8 cellular contexts compared by ENCODE assay signal in the genomic region with DNA sequence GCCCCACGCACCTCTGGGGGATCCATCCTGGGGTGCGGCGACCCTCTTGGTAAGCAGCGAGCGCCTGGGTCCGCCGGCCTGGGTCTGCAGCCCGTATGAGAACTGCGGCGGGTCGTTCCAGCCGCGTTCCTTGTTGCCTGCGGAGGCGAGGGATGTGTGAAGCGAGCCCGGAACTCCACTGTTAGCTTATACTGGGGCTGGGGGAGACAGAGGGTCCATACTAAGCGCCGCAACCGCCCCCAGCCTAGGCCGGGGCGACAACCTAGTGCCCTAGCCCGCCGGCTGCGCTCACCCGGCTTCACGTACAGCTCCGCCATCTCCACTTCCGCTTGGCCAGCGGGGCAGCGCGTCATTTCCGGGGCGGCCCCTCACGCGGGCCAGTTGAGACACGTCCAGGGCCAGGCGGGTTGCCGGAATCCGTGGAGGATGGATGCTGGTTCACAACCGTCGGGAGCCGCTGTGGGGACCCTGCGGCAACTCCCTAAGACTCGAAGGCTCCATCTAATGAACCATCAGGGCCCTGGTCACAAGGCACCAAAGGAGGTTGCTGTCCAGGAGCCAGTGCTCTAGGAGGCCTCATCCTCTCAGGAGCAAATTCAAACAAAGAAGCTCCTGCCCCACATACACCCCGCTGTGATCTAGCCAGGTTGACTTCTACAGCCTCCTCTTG. TPM values are rescaled to one million over a fixed set of nuclear protein-coding genes. Genes with fewer than 3 reads are reported as not detected.
DNase-seq lines count a peak whose midpoint lies in the region; ATAC-seq and TF ChIP-seq lines count a peak whose summit lies in the region.

A gene (minus strand): TSS at position 338 of the 670 bp plus-strand sequence. CDS start 21 bp downstream, at position 317.

- peak within 1 kb of the TSS; percentile 87 for H2AK5ac ChIP-seq in trophoblast cell (ENCODE audit: low read length)

- H3K4me1 ChIP-seq in cardiac muscle cell (ENCODE audit: low read depth) (peaks cover 12% of the 10 kb centered on the region), trophoblast cell (ENCODE audit: control insufficient read depth in 1 of 2, insufficient read depth in 2 of 2, low read length in 2 of 2) (peaks cover 4 to 9% of the 10 kb centered on the region in 2 experiments), tibial nerve (peaks cover 0 to 45% (median 17%) of the 10 kb centered on the region in 4 donors)

- H3K27me3 ChIP-seq in cardiac muscle cell (no peaks in the 10 kb centered on the region), trophoblast cell (ENCODE audit: insufficient read depth, low read length) (no peaks in the 10 kb centered on the region), tibial nerve (no peaks in the 10 kb centered on the region)

- peak within 1 kb of the TSS; percentile 92 for H3K9ac ChIP-seq in trophoblast cell (ENCODE audit: low read length)

- H3K79me2 ChIP-seq in trophoblast cell (ENCODE audit: control insufficient read depth, insufficient read depth, low read length, poor library complexity): peaks cover 7% of the 10 kb centered on the region

- H3K36me3 ChIP-seq in cardiac muscle cell (peaks cover 4% of the 10 kb centered on the region), trophoblast cell (ENCODE audit: control insufficient read depth in 1 of 2, insufficient read depth in 2 of 2, low read length in 2 of 2) (peaks cover 8 to 13% of the 10 kb centered on the region in 2 experiments), tibial nerve (peaks cover 0 to 47% (median 0%) of the 10 kb centered on the region in 3 donors)

- H2BK12ac ChIP-seq in trophoblast cell (ENCODE audit: low read length): peak within 1 kb of the TSS; percentile 7

- peak; percentile 97 for ATAC-seq in HG02642 (IDR thresholded peaks at IDR 0.05; ENCODE audit: poor library complexity, unreplicated experiment)
- peak; percentile 88 for ATAC-seq in activated naive CD8-positive, alpha-beta T cell treated with anti-CD3 and anti-CD28 coated beads, Interleukin-2, amount 50 U/mL, for 24 hours

- peak; percentile 93 for DNase-seq in GM12865 (ENCODE audit: low read depth)
- DNase-seq in NCI-H1105 (lab: John Stamatoyannopoulos, UW): peak; percentile 78
- DNase-seq in SW 1271 (lab: John Stamatoyannopoulos, UW): peak; percentile 80 to 91
- DNase-seq in activated naive CD8-positive, alpha-beta T cell treated with anti-CD3 and anti-CD28 coated beads, Interleukin-2, amount 50 U/mL, for 24 hours: peak; percentile 93
- DNase-seq in cardiac muscle cell (ENCODE audit: low read depth in 1 of 2, low spot score in 1 of 2): peak; percentile 93
- DNase-seq in trophoblast cell: peak; percentile 95
- peak; percentile 81 to 91 for DNase-seq in tibial nerve (ENCODE audit: low spot score in 2 of 2)

- H4K12ac ChIP-seq in trophoblast cell (ENCODE audit: low read depth, low read length): peak within 1 kb of the TSS; percentile 89

- peak; percentile 96 to 97 for TF ChIP-seq EP300 in tibial nerve (IDR thresholded peaks at IDR 0.05)

- H3K4me2 ChIP-seq in trophoblast cell (ENCODE audit: low read length): peak within 1 kb of the TSS; percentile 61

- H4K8ac ChIP-seq in trophoblast cell (ENCODE audit: low read depth, low read length): peak within 1 kb of the TSS; percentile 97

- H3K79me1 ChIP-seq in trophoblast cell (ENCODE audit: low read length): peaks cover 8% of the 10 kb centered on the region

- peak within 1 kb of the TSS; percentile 90 for H3K18ac ChIP-seq in trophoblast cell (ENCODE audit: low read length)

- TF ChIP-seq CTCF in GM12865 (IDR thresholded peaks at IDR 0.05; ENCODE audit: insufficient read depth, low read depth, low read length, missing control alignments) (no peak), cardiac muscle cell (IDR thresholded peaks at IDR 0.05; ENCODE audit: low read depth, low read length) (no peak), tibial nerve (IDR thresholded peaks at IDR 0.05) (peak in 2 of 5 experiments; percentile 17 to 26)

- H3K4me3 Mint-ChIP-seq in activated naive CD8-positive, alpha-beta T cell treated with anti-CD3 and anti-CD28 coated beads, Interleukin-2, amount 50 U/mL, for 24 hours: peak within 1 kb of the TSS; percentile 93

- H3K4ac ChIP-seq in trophoblast cell (ENCODE audit: low read depth, low read length): peak within 1 kb of the TSS; percentile 81

- peaks cover 32% of the 10 kb centered on the region for H3K36me3 Mint-ChIP-seq in activated naive CD8-positive, alpha-beta T cell treated with anti-CD3 and anti-CD28 coated beads, Interleukin-2, amount 50 U/mL, for 24 hours (ENCODE audit: low read depth)

- peak within 1 kb of the TSS; percentile 46 for H2BK120ac ChIP-seq in trophoblast cell (ENCODE audit: insufficient read depth, low read length, poor library complexity)

- peak within 1 kb of the TSS; percentile 94 for H3K14ac ChIP-seq in trophoblast cell (ENCODE audit: low read length)

- peak; percentile 74 to 92 for TF ChIP-seq POLR2A in tibial nerve (IDR thresholded peaks at IDR 0.05)

- no peaks in the 10 kb centered on the region for H3K9me3 ChIP-seq in cardiac muscle cell (ENCODE audit: low read depth)
- H3K9me3 ChIP-seq in trophoblast cell (ENCODE audit: insufficient read depth, low read depth, low read length): no peaks in the 10 kb centered on the region
- no peaks in the 10 kb centered on the region for H3K9me3 ChIP-seq in tibial nerve

- no peak within 1 kb of the TSS for H3K23ac ChIP-seq in trophoblast cell (ENCODE audit: low read length)

- no CpG with 5 or more reads among the region's 46 CpGs for WGBS in trophoblast cell (ENCODE audit: extremely low coverage, insufficient coverage, insufficient read length)
- 1% methylated on average over 31 to 36 of the region's 46 CpGs for WGBS in tibial nerve, 2 donors

- H2AFZ ChIP-seq in trophoblast cell (ENCODE audit: insufficient read depth, low read length, poor library complexity): peak within 1 kb of the TSS; percentile 87

- peak within 1 kb of the TSS; percentile 87 for H4K91ac ChIP-seq in trophoblast cell (ENCODE audit: low read depth, low read length)

- H3K4me1 Mint-ChIP-seq in activated naive CD8-positive, alpha-beta T cell treated with anti-CD3 and anti-CD28 coated beads, Interleukin-2, amount 50 U/mL, for 24 hours: peaks cover 49% of the 10 kb centered on the region

- peak within 1 kb of the TSS; percentile 83 for H3K27ac Mint-ChIP-seq in activated naive CD8-positive, alpha-beta T cell treated with anti-CD3 and anti-CD28 coated beads, Interleukin-2, amount 50 U/mL, for 24 hours

- no peaks in the 10 kb centered on the region for H3K27me3 Mint-ChIP-seq in activated naive CD8-positive, alpha-beta T cell treated with anti-CD3 and anti-CD28 coated beads, Interleukin-2, amount 50 U/mL, for 24 hours

- no peaks in the 10 kb centered on the region for H3K9me3 Mint-ChIP-seq in activated naive CD8-positive, alpha-beta T cell treated with anti-CD3 and anti-CD28 coated beads, Interleukin-2, amount 50 U/mL, for 24 hours

- H3K27ac ChIP-seq in cardiac muscle cell: peak within 1 kb of the TSS; percentile 94
- H3K27ac ChIP-seq in trophoblast cell (ENCODE audit: low read depth, low read length): peak within 1 kb of the TSS; percentile 40
- H3K27ac ChIP-seq in tibial nerve: peak within 1 kb of the TSS; percentile 80 to 94 (median 90)

- peak within 1 kb of the TSS; percentile 77 for H2BK5ac ChIP-seq in trophoblast cell (ENCODE audit: low read depth, low read length, poor library complexity)

- H3K4me3 ChIP-seq in GM12865 (ENCODE audit: low read depth, low read length): peak within 1 kb of the TSS; percentile 94
- H3K4me3 ChIP-seq in cardiac muscle cell: peak within 1 kb of the TSS; percentile 90
- H3K4me3 ChIP-seq in trophoblast cell (ENCODE audit: low read depth, low read length): peak within 1 kb of the TSS; percentile 85
- H3K4me3 ChIP-seq in tibial nerve: peak within 1 kb of the TSS; percentile 73 to 86 (median 84)

RNA-seq across cellular contexts. Expression of the gene that starts here (rescaled TPM):
- total RNA-seq in cardiac muscle cell (22.8 and 43.9 TPM in 2 replicates), tibial nerve (10 to 100 TPM; 16.6 to 23.7 (median 19.2) TPM)
- polyA plus RNA-seq in cardiac muscle cell: 51.5 and 80.6 TPM in 2 replicates
- 26.1 and 29.2 TPM in 2 replicates for polyA plus RNA-seq in trophoblast cell (2013)

Comparison
In these comparisons a context has a peak if more than half of its experiments do, and no peak if none do; other contexts are left out.
1. Peak in every context shown above with its lines: DNase-seq, ATAC-seq, H3K4me3 ChIP-seq and H3K27ac ChIP-seq.
2. H3K27ac ChIP-seq: peak in every context shown above with its lines; median percentile 94 in cardiac muscle cell; 90 in tibial nerve; 40 in trophoblast cell.